Comparison of ENCODE assay signal across 8 cellular contexts in genomic region chr6:24720604-24721460, GRCh38.
A peak's percentile ranks its signal among the peaks of the same experiment; 100 is the strongest.
DNase-seq lines count a peak whose midpoint lies in the region; ATAC-seq, FAIRE-seq and TF ChIP-seq lines count a peak whose summit lies in the region.

No MANE protein-coding gene starts in this region.

- TF ChIP-seq POLR2A in GM19099 (IDR thresholded peaks at IDR 0.05; ENCODE audit: extremely low read depth, insufficient read length, low read depth) = peak; percentile 98

- DNase-seq in AML-193 (lab: John Stamatoyannopoulos, UW) = peak; percentile 99 to 100
- peak; percentile 99 for DNase-seq in NCI-H446 treated with DMSO at 0.1 percent for 48 hours (lab: John Stamatoyannopoulos, UW)
- peak; percentile 98 for DNase-seq in activated CD4-positive, CD25-positive, alpha-beta regulatory T cell treated with anti-CD3 and anti-CD28 coated beads, Interleukin-2, amount 50 U/mL, for 72 hours
- DNase-seq in cerebellar nuclear complex (lab: John Stamatoyannopoulos, UW) = peak; percentile 92 to 96
- DNase-seq in stimulated activated CD4-positive, alpha-beta T cell treated with anti-CD3 and anti-CD28 coated beads, Interleukin-12 subunit alpha, Interleukin-12 subunit beta, amount 100 ng/mL, for 24 hours (ENCODE audit: low read depth in 2 of 2) = peak; percentile 99 to 100

- ATAC-seq in HG03378 (IDR thresholded peaks at IDR 0.05; ENCODE audit: unreplicated experiment) = peak; percentile 82

- peak; percentile 61 for FAIRE-seq in islet of Langerhans (lab: Jason Lieb, UNC)

Comparison
In these comparisons a context has a peak if more than half of its experiments do, and no peak if none do; other contexts are left out.
1. Peak in every context shown above with its lines: DNase-seq and ATAC-seq.